16 cellular contexts compared by ENCODE assay signal in the genomic region with DNA sequence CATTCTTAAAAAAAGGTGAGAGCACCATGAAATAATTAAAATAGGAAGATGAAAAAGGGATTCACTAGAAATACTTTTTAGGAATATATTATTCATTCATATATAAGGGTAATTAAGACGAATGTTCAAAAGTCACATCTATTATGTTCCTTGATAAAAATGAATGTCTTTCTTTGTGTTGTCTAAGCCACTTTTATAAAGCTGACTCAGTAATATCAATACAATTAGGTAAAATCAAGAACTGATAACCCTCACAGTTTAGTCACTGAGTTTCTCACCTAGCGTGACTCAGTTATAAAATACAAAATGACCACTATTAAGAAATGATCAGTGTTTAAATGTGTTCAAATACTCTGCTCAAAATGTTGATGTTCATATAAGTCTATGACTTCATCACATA.
A peak's percentile ranks its signal among the peaks of the same experiment; 100 is the strongest.
DNase-seq lines count a peak whose midpoint lies in the region; ATAC-seq, FAIRE-seq and TF ChIP-seq lines count a peak whose summit lies in the region.
"Had no signal": no experiment of that assay in that cellular context is flagged by ENCODE, and none has a peak within 500 bp of the region (broad histone marks: within the 10 kb centered on the region; RNA-seq: fewer than 3 reads in every experiment).

No MANE protein-coding gene starts in this region.

- CTCF ChIA-PET in HepG2 (lab: Yijun Ruan, JAX; ENCODE audit: low intra/inter-chr PET ratio, low total read pairs): no interaction called here
- CTCF ChIA-PET in PC-3 (lab: Charles Lee): no interaction called here

- 91% methylated on average over 2 of the region's 2 CpGs for WGBS in HepG2 (ENCODE audit: low lambda C conversion rate)
- 81% methylated on average over 2 of the region's 2 CpGs for WGBS in right lobe of liver (ENCODE audit: insufficient coverage, low coverage, low lambda C conversion rate, missing lambda C conversion rate)

- H3K4me3 ChIP-seq in HepG2 (replicated peaks in 1 of 3; ENCODE audit: insufficient read depth in 1 of 3, low read depth in 2 of 3, low read length in 3 of 3) (no peak overlapping the region), right lobe of liver (no peak overlapping the region), PC-3 (ENCODE audit: low read length) (no peak overlapping the region)
- H3K4me3 ChIP-seq: HAP-1 had no signal

- no peak for DNase-seq in HepG2 (ENCODE audit: low spot score)
- DNase-seq in right lobe of liver: no peak
- no peak for DNase-seq in PC-3
- DNase-seq in anterior cingulate cortex (lab: John Stamatoyannopoulos, UW): no peak
- DNase-seq in stimulated activated naive CD8-positive, alpha-beta T cell treated with anti-CD3 and anti-CD28 coated beads, Interleukin-15, Interleukin-2, amounts not matched to agents 100 U/mL and 50 U/mL, for 24 hours: no peak
- DNase-seq: CD4-positive, CD25-positive, alpha-beta regulatory T cell; CD8-positive, alpha-beta memory T cell; COR-L47; KBM-7 had no signal

- H3K4me2 ChIP-seq in HepG2 (ENCODE audit: low read depth, low read length) (no peak overlapping the region), PC-3 (ENCODE audit: low read length) (no peak overlapping the region)

- no peak for TF ChIP-seq EP300 in HepG2 (IDR thresholded peaks at IDR 0.05; ENCODE audit: low read depth in 2 of 2, low read length in 2 of 2)
- no peak for TF ChIP-seq EP300 in HepG2 (CRISPR knock-in tag; IDR thresholded peaks at IDR 0.05; ENCODE audit: borderline replicate concordance)

- intact Hi-C loops in HepG2 (cut with micrococcal nuclease; ENCODE audit: unreplicated experiment): no loop called here
- intact Hi-C loops in right lobe of liver (cut with DNase I): no loop called here
- intact Hi-C loops in PC-3 (cut with micrococcal nuclease): loop anchor here (1.0 to 5.0 kb wide), 2 partner anchors 8 to 65 kb away; no protein-coding TSS in a partner anchor

- H3K36me3 ChIP-seq in HepG2 (replicated peaks in 1 of 2; ENCODE audit: control insufficient read depth in 1 of 2, insufficient read depth in 2 of 2, low read length in 2 of 2) (peaks cover 4 to 23% of the 10 kb centered on the region in 2 experiments; a peak in 4 of 5 replicates), right lobe of liver (peaks cover 0 to 11% (median 0%) of the 10 kb centered on the region in 4 donors), PC-3 (ENCODE audit: low read depth, low read length) (no peaks in the 10 kb centered on the region)
- H3K36me3 ChIP-seq: HAP-1 had no signal

- no peaks in the 10 kb centered on the region for H3K79me2 ChIP-seq in HepG2 (ENCODE audit: insufficient read depth, low read length)
- no peaks in the 10 kb centered on the region for H3K79me2 ChIP-seq in PC-3 (ENCODE audit: low read length)

- H3K27me3 ChIP-seq in HepG2 (ENCODE audit: control insufficient read depth in 1 of 2, insufficient read depth in 2 of 2, low read length in 2 of 2) (no peaks in the 10 kb centered on the region), right lobe of liver (no peaks in the 10 kb centered on the region), PC-3 (ENCODE audit: low read length) (no peaks in the 10 kb centered on the region)

- H3F3A ChIP-seq in PC-3 (ENCODE audit: low read length, unreplicated experiment): no peaks in the 10 kb centered on the region

- H3K4me1 ChIP-seq in HepG2 (ENCODE audit: insufficient read depth, low read length) (no peaks in the 10 kb centered on the region), right lobe of liver (no peaks in the 10 kb centered on the region), PC-3 (ENCODE audit: insufficient read depth, low read length) (peaks cover 10% of the 10 kb centered on the region)
- H3K4me1 ChIP-seq: HAP-1 had no signal

- in situ Hi-C loops in HepG2 (cut with HindIII; ENCODE audit: extremely low pct_ligation_motif_present, low pct_unique_long_range_greater_than_20kb): no loop called here

- no peak for TF ChIP-seq POLR2A in HepG2 (IDR thresholded peaks at IDR 0.05; ENCODE audit: insufficient read depth in 1 of 2, low read depth in 2 of 2, low read length in 2 of 2)
- no peak for TF ChIP-seq POLR2A in right lobe of liver (IDR thresholded peaks at IDR 0.05)

- POLR2A ChIA-PET in HepG2 (lab: Yijun Ruan, JAX) (no interaction called here), PC-3 (lab: Charles Lee; ENCODE audit: unreplicated experiment) (no interaction called here)

- TF ChIP-seq RAD21 in HepG2 (CRISPR knock-in tag; IDR thresholded peaks at IDR 0.05): no peak

- H3K9ac ChIP-seq in HepG2 (ENCODE audit: insufficient read depth, low read depth, low read length) (no peak overlapping the region), PC-3 (ENCODE audit: low read length) (no peak overlapping the region)

- no peak for FAIRE-seq in HepG2 (lab: Jason Lieb, UNC)
- FAIRE-seq in colon (lab: Jason Lieb, UNC): peak; percentile 21
- FAIRE-seq: G401.6, GM12891, H1 had no signal

- no peaks in the 10 kb centered on the region for H4K20me1 ChIP-seq in HepG2 (ENCODE audit: insufficient read depth, low read length)
- peaks cover 3% of the 10 kb centered on the region; the same call in 1 of the 2 replicates for H4K20me1 ChIP-seq in PC-3 (ENCODE audit: low read length)

- H2AFZ ChIP-seq in HepG2 (ENCODE audit: low read length): no peak overlapping the region
- no peak overlapping the region for H2AFZ ChIP-seq in PC-3 (ENCODE audit: low read length)

- ATAC-seq in HepG2 (no peak), right lobe of liver (no peak), PC-3 (peak; percentile 31), GM18517 (IDR thresholded peaks at IDR 0.05; ENCODE audit: unreplicated experiment) (no peak)
- ATAC-seq in stimulated activated naive CD8-positive, alpha-beta T cell treated with anti-CD3 and anti-CD28 coated beads, Interleukin-15, Interleukin-2, amounts not matched to agents 100 U/mL and 50 U/mL, for 24 hours: no peak

- no peak for TF ChIP-seq CTCF in HepG2 (CRISPR knock-in tag; IDR thresholded peaks at IDR 0.05)
- no peak for TF ChIP-seq CTCF in right lobe of liver (IDR thresholded peaks at IDR 0.05)
- no peak for TF ChIP-seq CTCF in PC-3 (conservative IDR thresholded peaks at IDR 0.05; ENCODE audit: low read depth, low read length)

- H3K9me2 ChIP-seq in PC-3 (replicated peaks; ENCODE audit: low read length): no peaks in the 10 kb centered on the region

- H3K9me3 ChIP-seq in HepG2 (ENCODE audit: low read length): no peaks in the 10 kb centered on the region
- no peaks in the 10 kb centered on the region for H3K9me3 ChIP-seq in right lobe of liver
- H3K9me3 ChIP-seq in PC-3 (ENCODE audit: low read length): no peaks in the 10 kb centered on the region
- H3K9me3 ChIP-seq: HAP-1 had no signal

- H3K27ac ChIP-seq in HepG2 (ENCODE audit: extremely low read length, insufficient read depth, low read length): no peak overlapping the region
- H3K27ac ChIP-seq in right lobe of liver: no peak overlapping the region
- H3K27ac ChIP-seq in PC-3 (ENCODE audit: low read length): no peak overlapping the region
- H3K27ac ChIP-seq: 22Rv1 had no signal

- BruUV-seq in HepG2 (replicated peaks; lab: Mats Ljungman, UMichigan) (no TSS peak), PC-3 (replicated peaks; lab: Mats Ljungman, UMichigan) (no TSS peak)

TF ChIP-seq in HepG2, 621 proteins besides CTCF, POLR2A, EP300 and RAD21:
- TF ChIP-seq ZNF777 (CRISPR knock-in tag; IDR thresholded peaks at IDR 0.05): no peak
- peak in 1 of 2 experiments; percentile 62; a peak in 2 of 4 replicates for TF ChIP-seq MAFK (conservative IDR thresholded peaks at IDR 0.05 in 1 of 2, IDR thresholded peaks at IDR 0.05 in 1 of 2; ENCODE audit: low read length in 2 of 2)
- peak; percentile 40 for TF ChIP-seq MAFF (IDR thresholded peaks at IDR 0.05; ENCODE audit: low read depth, low read length)
- TF ChIP-seq, protein P1, sequence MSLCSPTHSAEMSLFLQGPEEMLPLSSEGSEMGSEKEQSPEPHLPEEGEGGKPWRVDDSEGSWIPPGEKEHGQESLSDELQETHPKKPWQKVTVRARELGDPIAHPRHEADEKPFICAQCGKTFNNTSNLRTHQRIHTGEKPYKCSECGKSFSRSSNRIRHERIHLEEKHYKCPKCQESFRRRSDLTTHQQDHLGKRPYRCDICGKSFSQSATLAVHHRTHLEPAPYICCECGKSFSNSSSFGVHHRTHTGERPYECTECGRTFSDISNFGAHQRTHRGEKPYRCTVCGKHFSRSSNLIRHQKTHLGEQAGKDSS (CRISPR knock-in tag; IDR thresholded peaks at IDR 0.05; ENCODE audit: borderline replicate concordance, low read depth): no peak
- TF ChIP-seq ZNF547 (CRISPR knock-in tag; IDR thresholded peaks at IDR 0.05): no peak
- TF ChIP-seq ZBTB3 (CRISPR knock-in tag; IDR thresholded peaks at IDR 0.05; ENCODE audit: borderline replicate concordance, low read depth): no peak
- TF ChIP-seq YEATS4 (CRISPR knock-in tag; IDR thresholded peaks at IDR 0.05; ENCODE audit: borderline replicate concordance): no peak
